Comparison of ENCODE assay signal across 14 cellular contexts in genomic region chr18:39675358-39675757, GRCh38.
A peak's percentile ranks its signal among the peaks of the same experiment; 100 is the strongest.
DNase-seq lines count a peak whose midpoint lies in the region; ATAC-seq and TF ChIP-seq lines count a peak whose summit lies in the region.
"Had no signal": no experiment of that assay in that cellular context is flagged by ENCODE, and none has a peak within 500 bp of the region (broad histone marks: within the 10 kb centered on the region; RNA-seq: fewer than 3 reads in every experiment).

No MANE protein-coding gene starts in this region.

- peak; percentile 54 for ATAC-seq in upper lobe of right lung
- ATAC-seq: HCT116; naive thymus-derived CD8-positive, alpha-beta T cell had no signal

- DNase-seq in SKM-1 treated with dmso at 0.1 percent for 144 hours (lab: John Stamatoyannopoulos, UW; ENCODE audit: unreplicated experiment): peak; percentile 3
- DNase-seq in SKM-1 (lab: John Stamatoyannopoulos, UW; ENCODE audit: unreplicated experiment): no peak
- peak; percentile 41 for DNase-seq in RPMI7951 (ENCODE audit: low read depth)
- peak; percentile 11 for DNase-seq in iPS-NIHi11 (ENCODE audit: low spot score)
- DNase-seq in upper lobe of right lung: no peak
- DNase-seq in SHP77 treated with DMSO at 0.1 percent for 48 hours (lab: John Stamatoyannopoulos, UW): no peak
- no peak for DNase-seq in AML-193 (lab: John Stamatoyannopoulos, UW)
- no peak for DNase-seq in A673 (ENCODE audit: low spot score)
- DNase-seq: naive thymus-derived CD8-positive, alpha-beta T cell; NCI-H1694 treated with DMSO at 0.1 percent for 48 hours had no signal

- no TSS peak for BruUV-seq in A673 (replicated peaks; lab: Mats Ljungman, UMichigan)

- H3K4me3 ChIP-seq in upper lobe of right lung (no peak overlapping the region), A673 (ENCODE audit: low read depth, low read length, poor library complexity, severe bottlenecking) (no peak overlapping the region)
- H3K4me3 ChIP-seq: SJSA1, skin epidermis, thoracic aorta had no signal

- H3K9me3 ChIP-seq in upper lobe of right lung (no peaks in the 10 kb centered on the region), A673 (ENCODE audit: low read depth, low read length, poor library complexity, severe bottlenecking) (no peaks in the 10 kb centered on the region)
- H3K9me3 ChIP-seq: SJSA1, thoracic aorta had no signal

- no peaks in the 10 kb centered on the region for H3K27me3 ChIP-seq in upper lobe of right lung
- H3K27me3 ChIP-seq in A673 (replicated peaks; ENCODE audit: insufficient read depth, low read depth, low read length, poor library complexity): no peaks in the 10 kb centered on the region
- H3K27me3 ChIP-seq: SJSA1 had no signal

- no peak overlapping the region for H3K27ac ChIP-seq in upper lobe of right lung
- no peak overlapping the region for H3K27ac ChIP-seq in A673 (ENCODE audit: low read depth, low read length, poor library complexity, severe bottlenecking)
- H3K27ac ChIP-seq: SJSA1, skin epidermis, thoracic aorta had no signal

- CTCF ChIA-PET in A673 (lab: Charles Lee): no interaction called here

- H3K4me1 ChIP-seq in upper lobe of right lung (no peaks in the 10 kb centered on the region), A673 (ENCODE audit: insufficient read depth, low read length, poor library complexity, severe bottlenecking) (peaks cover 5% of the 10 kb centered on the region)
- H3K4me1 ChIP-seq: SJSA1 had no signal

- H3K36me3 ChIP-seq in upper lobe of right lung (no peaks in the 10 kb centered on the region), A673 (ENCODE audit: insufficient read depth, low read length, poor library complexity, severe bottlenecking) (no peaks in the 10 kb centered on the region)
- H3K36me3 ChIP-seq: SJSA1, thoracic aorta had no signal

- TF ChIP-seq CTCF in upper lobe of right lung (IDR thresholded peaks at IDR 0.05) (no peak), A673 (conservative IDR thresholded peaks at IDR 0.05; ENCODE audit: low read depth, low read length) (no peak)

- POLR2A ChIA-PET in A673 (lab: Charles Lee; ENCODE audit: low non-redundant PET): no interaction called here

- intact Hi-C loops in upper lobe of right lung (cut with DNase I): no loop called here
- intact Hi-C loops in A673 (cut with micrococcal nuclease; ENCODE audit: unreplicated experiment): no loop called here

Comparison
In these comparisons a context has a peak if more than half of its experiments do, and no peak if none do; other contexts are left out.
1. DNase-seq: peak in SKM-1 treated with dmso at 0.1 percent for 144 hours (single experiment), RPMI7951 (single experiment) and iPS-NIHi11 (single experiment); none in SKM-1 (single experiment), upper lobe of right lung (single experiment), SHP77 treated with DMSO at 0.1 percent for 48 hours (single experiment), AML-193 (0 of 2) and A673 (single experiment).